9 cellular contexts compared by ENCODE assay signal in the genomic region with DNA sequence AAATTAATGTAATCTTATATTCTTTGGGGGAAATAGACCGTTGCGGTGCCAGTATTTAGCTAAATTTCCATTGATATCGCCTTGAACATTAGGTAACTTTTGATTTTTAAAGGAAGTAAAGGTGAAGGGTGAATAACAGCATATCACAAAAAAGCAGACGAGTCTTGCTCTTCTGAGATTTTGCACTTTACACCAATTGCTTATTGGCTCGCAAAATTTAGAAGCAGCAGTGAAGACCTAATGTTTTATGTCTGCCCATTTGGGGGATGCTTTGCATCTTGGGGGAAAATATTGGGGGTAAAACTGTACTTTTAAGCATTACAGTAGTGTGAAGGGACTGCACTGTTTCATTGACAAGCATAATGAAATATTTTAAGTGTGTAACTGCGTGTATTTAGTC. TPM values are rescaled to one million over a fixed set of nuclear protein-coding genes. Genes with fewer than 3 reads are reported as not detected.
DNase-seq lines count a peak whose midpoint lies in the region; ATAC-seq, FAIRE-seq and TF ChIP-seq lines count a peak whose summit lies in the region.
"Had no signal": no experiment of that assay in that cellular context is flagged by ENCODE, and none has a peak within 500 bp of the region (broad histone marks: within the 10 kb centered on the region; RNA-seq: fewer than 3 reads in every experiment).

No MANE protein-coding gene starts in this region.

- POLR2A ChIA-PET in HepG2 (lab: Yijun Ruan, JAX), result interaction anchor here (0.9 to 1.7 kb wide), 4 partner anchors 15 to 88 kb away, joined by 5 to 13 read pairs (median 8); a partner anchor contains a TSS

- DNase-seq in GM23338 (ENCODE audit: low spot score) (no peak), ascending aorta (ENCODE audit: low spot score in 2 of 2) (no peak), HepG2 (ENCODE audit: low spot score) (no peak), thoracic aorta (ENCODE audit: low spot score) (no peak), GM03348 (ENCODE audit: low spot score) (no peak), immature natural killer cell (no peak)
- DNase-seq: left cardiac atrium, NCI-H2081 treated with DMSO at 0.1 percent for 48 hours had no signal

- H3K4me1 Mint-ChIP-seq in GM23338 (peaks cover 17% of the 10 kb centered on the region), immature natural killer cell (peaks cover 0 to 9% of the 10 kb centered on the region in 2 donors)

- no peak for TF ChIP-seq CTCF in GM23338 (conservative IDR thresholded peaks at IDR 0.05; ENCODE audit: low read depth in 2 of 2)
- TF ChIP-seq CTCF in ascending aorta (IDR thresholded peaks at IDR 0.05), result no peak
- no peak for TF ChIP-seq CTCF in HepG2 (CRISPR knock-in tag; IDR thresholded peaks at IDR 0.05)
- no peak for TF ChIP-seq CTCF in thoracic aorta (IDR thresholded peaks at IDR 0.05)

- H3K36me3 ChIP-seq in GM23338 (ENCODE audit: insufficient read depth), result no peaks in the 10 kb centered on the region
- no peaks in the 10 kb centered on the region for H3K36me3 ChIP-seq in ascending aorta
- no peaks in the 10 kb centered on the region for H3K36me3 ChIP-seq in HepG2 (replicated peaks in 1 of 2; ENCODE audit: control insufficient read depth in 1 of 2, insufficient read depth in 2 of 2, low read length in 2 of 2)
- H3K36me3 ChIP-seq in thoracic aorta, result no peaks in the 10 kb centered on the region

- peak overlapping the region; percentile 63; the same call in 1 of the 2 replicates for H3K9ac ChIP-seq in HepG2 (ENCODE audit: insufficient read depth, low read depth, low read length)

- in situ Hi-C loops in HepG2 (cut with HindIII; ENCODE audit: extremely low pct_ligation_motif_present, low pct_unique_long_range_greater_than_20kb), result no loop called here

- H3K9me3 Mint-ChIP-seq in GM23338, result no peaks in the 10 kb centered on the region
- no peaks in the 10 kb centered on the region for H3K9me3 Mint-ChIP-seq in immature natural killer cell

- no peak for FAIRE-seq in HepG2 (lab: Jason Lieb, UNC)

- no peaks in the 10 kb centered on the region for H3K36me3 Mint-ChIP-seq in GM23338 (ENCODE audit: low read depth)
- H3K36me3 Mint-ChIP-seq in immature natural killer cell, result no peaks in the 10 kb centered on the region

- BruUV-seq in HepG2 (replicated peaks; lab: Mats Ljungman, UMichigan), result no TSS peak

- H3K79me2 ChIP-seq in GM23338 (replicated peaks; ENCODE audit: insufficient read depth) (peaks cover 57% of the 10 kb centered on the region), HepG2 (ENCODE audit: insufficient read depth, low read length) (peaks cover 3% of the 10 kb centered on the region)

- no peak for ATAC-seq in GM23338
- no peak for ATAC-seq in HepG2
- ATAC-seq in thoracic aorta (ENCODE audit: insufficient number of reproducible peaks, low FRiP score, low read depth), result no peak
- ATAC-seq in GM21576 (IDR thresholded peaks at IDR 0.05; ENCODE audit: unreplicated experiment), result no peak

- no peak overlapping the region for H2AFZ ChIP-seq in GM23338
- H2AFZ ChIP-seq in HepG2 (ENCODE audit: low read length), result peak overlapping the region; percentile 97

- 0 out of 2 replicates have a peak, but pooled peaks cover 5% of the 10 kb centered on the region for H3F3A ChIP-seq in GM23338 (replicated peaks; ENCODE audit: low read depth)

- H3K27me3 Mint-ChIP-seq in GM23338 (ENCODE audit: insufficient read depth, low read depth, poor library complexity), result peaks cover 3% of the 10 kb centered on the region
- H3K27me3 Mint-ChIP-seq in immature natural killer cell (ENCODE audit: low read depth in 3 of 3), result peaks cover 0 to 2% (median 1%) of the 10 kb centered on the region in 3 donors

- H3K27me3 ChIP-seq in GM23338 (ENCODE audit: insufficient read depth) (no peaks in the 10 kb centered on the region), ascending aorta (no peaks in the 10 kb centered on the region), HepG2 (ENCODE audit: control insufficient read depth in 1 of 2, insufficient read depth in 2 of 2, low read length in 2 of 2) (no peaks in the 10 kb centered on the region; a peak in 1 of 5 replicates), thoracic aorta (replicated peaks; ENCODE audit: insufficient read depth) (no peaks in the 10 kb centered on the region)

- TF ChIP-seq EP300 in HepG2 (IDR thresholded peaks at IDR 0.05; ENCODE audit: low read depth in 2 of 2, low read length in 2 of 2), result no peak
- no peak for TF ChIP-seq EP300 in HepG2 (CRISPR knock-in tag; IDR thresholded peaks at IDR 0.05; ENCODE audit: borderline replicate concordance)

- no peaks in the 10 kb centered on the region for H4K20me1 ChIP-seq in GM23338 (replicated peaks; ENCODE audit: insufficient read depth)
- no peaks in the 10 kb centered on the region for H4K20me1 ChIP-seq in HepG2 (ENCODE audit: insufficient read depth, low read length)

- H3K27ac ChIP-seq in GM23338 (ENCODE audit: low read depth), result peak overlapping the region; percentile 40
- no peak overlapping the region for H3K27ac ChIP-seq in ascending aorta
- peak overlapping the region; percentile 55 for H3K27ac ChIP-seq in HepG2 (ENCODE audit: extremely low read length, insufficient read depth, low read length)
- H3K27ac ChIP-seq in thoracic aorta, result no peak overlapping the region

- TF ChIP-seq POLR2A in HepG2 (IDR thresholded peaks at IDR 0.05; ENCODE audit: insufficient read depth in 1 of 2, low read depth in 2 of 2, low read length in 2 of 2), result no peak

- H3K4me1 ChIP-seq in GM23338 (ENCODE audit: insufficient read depth), result peaks cover 46% of the 10 kb centered on the region
- peaks cover 0 to 2% of the 10 kb centered on the region in 2 donors for H3K4me1 ChIP-seq in ascending aorta
- H3K4me1 ChIP-seq in HepG2 (ENCODE audit: insufficient read depth, low read length), result peaks cover 28% of the 10 kb centered on the region
- peaks cover 4 to 17% of the 10 kb centered on the region in 2 donors for H3K4me1 ChIP-seq in thoracic aorta (ENCODE audit: control insufficient read depth in 1 of 2, low read depth in 2 of 2)

- H3K4me2 ChIP-seq in GM23338 (peak overlapping the region; percentile 85), HepG2 (ENCODE audit: low read depth, low read length) (peak overlapping the region; percentile 96)

- intact Hi-C loops in ascending aorta (cut with DNase I), result no loop called here
- intact Hi-C loops in HepG2 (cut with micrococcal nuclease; ENCODE audit: unreplicated experiment), result loop anchor here (5.0 kb wide), 1 partner anchor 87 kb away; no protein-coding TSS in a partner anchor

- no peaks in the 10 kb centered on the region for H3K9me2 ChIP-seq in GM23338 (ENCODE audit: insufficient read depth)

- no peak overlapping the region for H3K27ac Mint-ChIP-seq in GM23338
- H3K27ac Mint-ChIP-seq in immature natural killer cell, result no peak overlapping the region

- H3K4me3 ChIP-seq in GM23338, result peak overlapping the region; percentile 83
- peak overlapping the region; percentile 59 to 63 for H3K4me3 ChIP-seq in ascending aorta
- H3K4me3 ChIP-seq in HepG2 (replicated peaks in 1 of 3; ENCODE audit: insufficient read depth in 1 of 3, low read depth in 2 of 3, low read length in 3 of 3), result peak overlapping the region; percentile 67 to 73 (median 72); a peak in 5 of 6 replicates
- peak overlapping the region; percentile 69 for H3K4me3 ChIP-seq in thoracic aorta

- H3K4me3 Mint-ChIP-seq in GM23338 (no peak overlapping the region), immature natural killer cell (no peak overlapping the region)

- WGBS in HepG2 (ENCODE audit: low lambda C conversion rate), result 11% methylated on average over 6 of the region's 6 CpGs

- CTCF ChIA-PET in HepG2 (lab: Yijun Ruan, JAX; ENCODE audit: low intra/inter-chr PET ratio, low total read pairs), result no interaction called here

- H3K9me3 ChIP-seq in ascending aorta, result no peaks in the 10 kb centered on the region
- no peaks in the 10 kb centered on the region for H3K9me3 ChIP-seq in HepG2 (ENCODE audit: low read length)
- no peaks in the 10 kb centered on the region for H3K9me3 ChIP-seq in thoracic aorta

- no peak for TF ChIP-seq RAD21 in HepG2 (CRISPR knock-in tag; IDR thresholded peaks at IDR 0.05)

TF ChIP-seq in GM23338, 12 proteins besides CTCF, POLR2A, EP300 and RAD21:
- no peak for TF ChIP-seq ZNF114 (CRISPR knock-in tag; IDR thresholded peaks at IDR 0.05)

TF ChIP-seq in HepG2, 621 proteins besides CTCF, POLR2A, EP300 and RAD21 (continues in another document):
- no peak for TF ChIP-seq ZSCAN25 (CRISPR knock-in tag; IDR thresholded peaks at IDR 0.05)

RNA-seq across cellular contexts. Expression of a gene that starts 0.9 kb away (rescaled TPM):
- total RNA-seq in GM23338 (2014; rRNA removed; shearing (Covaris generic)), result 26.3 and 27.0 TPM in 2 replicates
- polyA plus RNA-seq in GM23338 (2016; fragmentation: Nextera tagmentation; extraction: Ambion mirVana) (31.1 and 33.2 TPM in 2 replicates), HepG2 (2011; rRNA removed) (3.5 and 5.1 TPM in 2 replicates), immature natural killer cell (10 to 100 TPM; 11.6 to 14.5 (median 13.9) TPM)
- total RNA-seq in ascending aorta (6.7 TPM), HepG2 (2016; rRNA removed; fragmentation: Illumina TruSeq; extraction: Trizol) (33.6 and 48.4 TPM in 2 replicates), thoracic aorta (1 to 10 TPM; 1.5 to 6.3 TPM)
- total RNA-seq in HepG2 (2016; cell fraction: cytosol; rRNA removed; fragmentation: Illumina TruSeq; extraction: Trizol; ENCODE audit: low read depth), result 18.3 and 21.7 TPM in 2 replicates
- total RNA-seq in HepG2 (2016; cell fraction: insoluble cytoplasmic fraction; rRNA removed; fragmentation: Illumina TruSeq; extraction: Trizol), result 36.2 and 45.7 TPM in 2 replicates
- 39.5 and 42.7 TPM in 2 replicates for total RNA-seq in HepG2 (2016; cell fraction: membrane; rRNA removed; fragmentation: Illumina TruSeq; extraction: Trizol)
- 16.9 and 22.6 TPM in 2 replicates for total RNA-seq in HepG2 (2016; cell fraction: nucleus; rRNA removed; fragmentation: Illumina TruSeq; extraction: Trizol)
- 3.0 and 3.9 TPM in 2 replicates for polyA plus RNA-seq in HepG2 (2011; cell fraction: cytosol; rRNA removed)
- polyA plus RNA-seq in HepG2 (2011; cell fraction: nucleus; rRNA removed), result 1.6 and 1.8 TPM in 2 replicates
- polyA plus RNA-seq in HepG2 (2012), result 4.5 and 5.8 TPM in 2 replicates
- polyA plus RNA-seq in HepG2 (2016; cell fraction: cytosol; fragmentation: Illumina TruSeq; extraction: Trizol; ENCODE audit: low read depth), result 14.9 and 18.7 TPM in 2 replicates
- 28.6 and 35.3 TPM in 2 replicates for polyA plus RNA-seq in HepG2 (2016; cell fraction: insoluble cytoplasmic fraction; fragmentation: Illumina TruSeq; extraction: Trizol; ENCODE audit: low read depth)
- 23.6 and 28.6 TPM in 2 replicates for polyA plus RNA-seq in HepG2 (2016; cell fraction: membrane; fragmentation: Illumina TruSeq; extraction: Trizol; ENCODE audit: low read depth)
- 13.3 and 14.0 TPM in 2 replicates for polyA plus RNA-seq in HepG2 (2016; cell fraction: nucleus; fragmentation: Illumina TruSeq; extraction: Trizol; ENCODE audit: insufficient read depth, low read depth)
- polyA minus RNA-seq in HepG2 (2011; rRNA and poly(A)+ RNA removed; ENCODE audit: low replicate concordance), result 7.3 and 29.0 TPM in 2 replicates
- polyA minus RNA-seq in HepG2 (2011; cell fraction: cytosol; rRNA and poly(A)+ RNA removed), result 3.5 and 4.1 TPM in 2 replicates
- polyA minus RNA-seq in HepG2 (2011; cell fraction: nucleus; rRNA and poly(A)+ RNA removed), result 7.3 and 9.3 TPM in 2 replicates

Comparison
In these comparisons a context has a peak if more than half of its experiments do, and no peak if none do; other contexts are left out.
1. H3K27ac ChIP-seq: peak in GM23338 (single experiment) and HepG2 (single experiment); none in ascending aorta (0 of 2) and thoracic aorta (0 of 2).
2. Peak in every context shown above with its lines, with median percentiles within 50 percentile points of each other: H3K4me3 ChIP-seq.